ENCODE assay signal across 8 cellular contexts in genomic region chr10:50992972-50993766, GRCh38.
DNase-seq lines count a peak whose midpoint lies in the region; ATAC-seq and TF ChIP-seq lines count a peak whose summit lies in the region.

No MANE protein-coding gene starts in this region.

- TF ChIP-seq CTCF in body of pancreas (IDR thresholded peaks at IDR 0.05): no peak

- peak overlapping the region in 1 of 2 donors; percentile 4 for H3K4me3 ChIP-seq in body of pancreas
- H3K4me3 ChIP-seq in skeletal muscle cell (ENCODE audit: low read depth, low read length): peak overlapping the region; percentile 72

- 8 to 17% methylated on average over 13 to 16 of the region's 16 CpGs for WGBS in body of pancreas, 2 donors

- H3K9ac ChIP-seq in ES-I3 (ENCODE audit: low read depth, low read length): peak overlapping the region; percentile 81; the same call in 1 of the 2 replicates

- H3K4me1 ChIP-seq in ES-I3 (ENCODE audit: insufficient read depth, low read length): peaks cover 12% of the 10 kb centered on the region; the same call in 1 of the 2 replicates
- peaks cover 32% of the 10 kb centered on the region for H3K4me1 ChIP-seq in body of pancreas

- H3K9me3 ChIP-seq in ES-I3 (ENCODE audit: control insufficient read depth, insufficient read depth, low read length) (no peaks in the 10 kb centered on the region), body of pancreas (no peaks in the 10 kb centered on the region)

- DNase-seq in body of pancreas: peak in 3 of 4 donors; percentile 17 to 51 (median 25)
- DNase-seq in iPS-NIHi11 (ENCODE audit: low spot score): peak; percentile 12
- peak; percentile 65 for DNase-seq in skeletal muscle cell (ENCODE audit: low read depth)
- DNase-seq in stimulated activated CD4-positive, alpha-beta T cell treated with anti-CD3 and anti-CD28 coated beads, Interleukin-4, amount 100 ng/mL, for 4 hours: no peak
- no peak for DNase-seq in central memory CD4-positive, alpha-beta T cell
- no peak for DNase-seq in DMS 273 treated with DMSO at 0.1 percent for 48 hours (lab: John Stamatoyannopoulos, UW)

- intact Hi-C loops in body of pancreas (cut with DNase I): no loop called here

- H3K36me3 ChIP-seq in ES-I3 (ENCODE audit: insufficient read depth, low read length) (no peaks in the 10 kb centered on the region), body of pancreas (replicated peaks in 1 of 2; ENCODE audit: insufficient read depth in 1 of 2, low read depth in 2 of 2) (no peaks in the 10 kb centered on the region)

- H3K27ac ChIP-seq in body of pancreas: peak overlapping the region; percentile 76 to 95 (median 86)

- no peaks in the 10 kb centered on the region for H3K27me3 ChIP-seq in body of pancreas

- ATAC-seq in body of pancreas (no peak), GM18907 (IDR thresholded peaks at IDR 0.05; ENCODE audit: unreplicated experiment) (no peak)

- TF ChIP-seq POLR2A in body of pancreas (IDR thresholded peaks at IDR 0.05): no peak

Comparison
In these comparisons a context has a peak if more than half of its experiments do, and no peak if none do; other contexts are left out.
1. DNase-seq: peak in body of pancreas (3 of 4), iPS-NIHi11 (single experiment) and skeletal muscle cell (single experiment); none in stimulated activated CD4-positive, alpha-beta T cell treated with anti-CD3 and anti-CD28 coated beads, Interleukin-4, amount 100 ng/mL, for 4 hours (0 of 2), central memory CD4-positive, alpha-beta T cell (single experiment) and DMS 273 treated with DMSO at 0.1 percent for 48 hours (single experiment).